ENCODE assay signal across 18 cellular contexts in the genomic region with DNA sequence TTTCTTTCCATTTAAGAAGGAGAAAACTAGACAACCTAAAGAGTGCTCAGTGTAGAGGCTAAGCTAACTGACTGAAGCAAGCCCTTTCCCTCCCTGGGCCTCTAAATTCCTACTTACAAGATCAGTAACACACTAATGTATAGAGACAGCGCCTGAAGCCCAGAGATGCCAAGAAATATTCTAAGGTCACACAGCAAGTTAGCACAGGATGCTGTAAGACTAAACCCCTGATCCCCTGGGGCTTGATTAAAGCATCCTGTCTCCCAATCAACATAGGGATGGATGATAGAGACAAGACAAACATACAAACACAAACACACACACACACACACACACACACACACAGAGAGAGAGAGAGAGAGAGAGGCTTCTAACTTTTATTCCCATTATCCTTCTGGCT. TPM values are rescaled to one million over a fixed set of nuclear protein-coding genes. Genes with fewer than 3 reads are reported as not detected.
A peak's percentile ranks its signal among the peaks of the same experiment; 100 is the strongest.
DNase-seq lines count a peak whose midpoint lies in the region; ATAC-seq, FAIRE-seq and TF ChIP-seq lines count a peak whose summit lies in the region.
"Had no signal": no experiment of that assay in that cellular context is flagged by ENCODE, and none has a peak within 500 bp of the region (broad histone marks: within the 10 kb centered on the region; RNA-seq: fewer than 3 reads in every experiment).

No MANE protein-coding gene starts in this region.

- H4K20me1 ChIP-seq in HepG2 (ENCODE audit: insufficient read depth, low read length) (no peaks in the 10 kb centered on the region), astrocyte (ENCODE audit: insufficient read depth, low read length) (peaks cover 64% of the 10 kb centered on the region)

- no peak overlapping the region for H2BK15ac ChIP-seq in mesendoderm (replicated peaks; ENCODE audit: low read depth)

- peaks cover 22% of the 10 kb centered on the region for H3K36me3 Mint-ChIP-seq in astrocyte (ENCODE audit: low read depth, unreplicated experiment)
- H3K36me3 Mint-ChIP-seq: CD8-positive, alpha-beta T cell had no signal

- H3K56ac ChIP-seq in mesendoderm (ENCODE audit: low read length): no peak overlapping the region

- no peak for TF ChIP-seq CTCF in HepG2 (CRISPR knock-in tag; IDR thresholded peaks at IDR 0.05)
- no peak for TF ChIP-seq CTCF in right lobe of liver (IDR thresholded peaks at IDR 0.05)
- no peak for TF ChIP-seq CTCF in astrocyte (IDR thresholded peaks at IDR 0.05; ENCODE audit: insufficient read depth, low read depth, low read length)
- no peak for TF ChIP-seq CTCF in uterus (IDR thresholded peaks at IDR 0.05)

- H4K8ac ChIP-seq in mesendoderm (ENCODE audit: low read depth, low read length): no peak overlapping the region

- no peak overlapping the region for H2BK120ac ChIP-seq in mesendoderm (ENCODE audit: low read depth, low read length)

- H3K4me3 Mint-ChIP-seq in astrocyte (ENCODE audit: unreplicated experiment): peak overlapping the region; percentile 34
- H3K4me3 Mint-ChIP-seq: CD8-positive, alpha-beta T cell; HFFc6 had no signal

- H2AFZ ChIP-seq in HepG2 (ENCODE audit: low read length) (no peak overlapping the region), astrocyte (ENCODE audit: low read depth, low read length) (no peak overlapping the region)

- no peak overlapping the region for H3K18ac ChIP-seq in mesendoderm (ENCODE audit: low read length)

- no peak overlapping the region for H3K4ac ChIP-seq in mesendoderm (ENCODE audit: low read depth, low read length)

- no peak overlapping the region for H3K4me2 ChIP-seq in HepG2 (ENCODE audit: low read depth, low read length)
- no peak overlapping the region for H3K4me2 ChIP-seq in astrocyte (ENCODE audit: low read length)
- H3K4me2 ChIP-seq in mesendoderm (ENCODE audit: low read length): no peak overlapping the region
- H3K4me2 ChIP-seq: A549, BLaER1 had no signal

- CTCF ChIA-PET in HepG2 (lab: Yijun Ruan, JAX; ENCODE audit: low intra/inter-chr PET ratio, low total read pairs): no interaction called here

- H3K27me3 Mint-ChIP-seq in astrocyte (ENCODE audit: low read depth, unreplicated experiment): no peaks in the 10 kb centered on the region

- peaks cover 32% of the 10 kb centered on the region for H3K4me1 ChIP-seq in HepG2 (ENCODE audit: insufficient read depth, low read length)
- H3K4me1 ChIP-seq in right lobe of liver: peaks cover 0 to 24% (median 7%) of the 10 kb centered on the region in 4 donors
- no peaks in the 10 kb centered on the region for H3K4me1 ChIP-seq in astrocyte (ENCODE audit: insufficient read depth, low read length)
- peaks cover 12% of the 10 kb centered on the region for H3K4me1 ChIP-seq in mesendoderm (ENCODE audit: control insufficient read depth, low read depth, low read length)
- peaks cover 0 to 3% of the 10 kb centered on the region in 2 donors for H3K4me1 ChIP-seq in uterus

- H3K27ac ChIP-seq in HepG2 (ENCODE audit: extremely low read length, insufficient read depth, low read length): no peak overlapping the region
- peak overlapping the region in 1 of 3 donors; percentile 11 for H3K27ac ChIP-seq in right lobe of liver
- H3K27ac ChIP-seq in astrocyte (ENCODE audit: low read depth, low read length): no peak overlapping the region
- no peak overlapping the region for H3K27ac ChIP-seq in mesendoderm (ENCODE audit: low read depth, low read length)
- no peak overlapping the region for H3K27ac ChIP-seq in uterus
- H3K27ac ChIP-seq: 22Rv1, A549, BLaER1, HL-60 had no signal

- POLR2A ChIA-PET in HepG2 (lab: Yijun Ruan, JAX): no interaction called here

- H3K79me2 ChIP-seq in HepG2 (ENCODE audit: insufficient read depth, low read length): peaks cover 36% of the 10 kb centered on the region
- peaks cover 36% of the 10 kb centered on the region for H3K79me2 ChIP-seq in astrocyte (ENCODE audit: insufficient read depth, low read length)
- peaks cover 58% of the 10 kb centered on the region for H3K79me2 ChIP-seq in mesendoderm (ENCODE audit: control insufficient read depth, insufficient read depth, low read length)

- H2AK5ac ChIP-seq in mesendoderm (ENCODE audit: low read length): no peak overlapping the region

- TF ChIP-seq EP300 in HepG2 (IDR thresholded peaks at IDR 0.05; ENCODE audit: low read depth in 2 of 2, low read length in 2 of 2): no peak
- TF ChIP-seq EP300 in HepG2 (CRISPR knock-in tag; IDR thresholded peaks at IDR 0.05; ENCODE audit: borderline replicate concordance): no peak

- peaks cover 25% of the 10 kb centered on the region for H3K4me1 Mint-ChIP-seq in astrocyte (ENCODE audit: low read depth, unreplicated experiment)

- H3K27me3 ChIP-seq in HepG2 (ENCODE audit: control insufficient read depth in 1 of 2, insufficient read depth in 2 of 2, low read length in 2 of 2): no peaks in the 10 kb centered on the region
- no peaks in the 10 kb centered on the region for H3K27me3 ChIP-seq in right lobe of liver
- no peaks in the 10 kb centered on the region for H3K27me3 ChIP-seq in astrocyte (ENCODE audit: insufficient read depth, low read length)
- no peaks in the 10 kb centered on the region for H3K27me3 ChIP-seq in mesendoderm (ENCODE audit: insufficient read depth, low read length, poor library complexity)
- H3K27me3 ChIP-seq in uterus: no peaks in the 10 kb centered on the region
- H3K27me3 ChIP-seq: BLaER1 had no signal

- no peak overlapping the region for H3K9ac ChIP-seq in HepG2 (ENCODE audit: insufficient read depth, low read depth, low read length)
- no peak overlapping the region for H3K9ac ChIP-seq in astrocyte (ENCODE audit: low read length)
- H3K9ac ChIP-seq in mesendoderm (ENCODE audit: low read length): no peak overlapping the region
- H3K9ac ChIP-seq: BLaER1 had no signal

- H2BK5ac ChIP-seq in mesendoderm (ENCODE audit: low read length): no peak overlapping the region

- intact Hi-C loops in HepG2 (cut with micrococcal nuclease; ENCODE audit: unreplicated experiment) (loop anchor here (5.0 to 10.0 kb wide), 2 partner anchors 332 to 400 kb away; no protein-coding TSS in a partner anchor), right lobe of liver (cut with DNase I) (no loop called here), uterus (cut with DNase I; ENCODE audit: low total_unique reads) (no loop called here)

- no peak overlapping the region for H3K27ac Mint-ChIP-seq in astrocyte (ENCODE audit: unreplicated experiment)
- H3K27ac Mint-ChIP-seq: CD8-positive, alpha-beta T cell; HFFc6 had no signal

- no peak for DNase-seq in HepG2 (ENCODE audit: low spot score)
- no peak for DNase-seq in right lobe of liver
- no peak for DNase-seq in astrocyte (ENCODE audit: low read depth)
- peak; percentile 67 for DNase-seq in mesendoderm
- no peak for DNase-seq in uterus
- DNase-seq in activated gamma-delta T cell (lab: John Stamatoyannopoulos, UW): no peak
- DNase-seq in SHP77 treated with DMSO at 0.1 percent for 48 hours (lab: John Stamatoyannopoulos, UW): no peak
- no peak for DNase-seq in NCI-H526 treated with DMSO at 0.1 percent for 48 hours (lab: John Stamatoyannopoulos, UW)
- DNase-seq: Calu3; CD8-positive, alpha-beta T cell; DMS79 treated with DMSO at 0.1 percent for 48 hours; GF-D8; HCEC 1CT; HFFc6 had no signal

- H3K9me3 ChIP-seq in HepG2 (ENCODE audit: low read length) (no peaks in the 10 kb centered on the region), right lobe of liver (no peaks in the 10 kb centered on the region), astrocyte (ENCODE audit: insufficient read depth, low read depth, low read length) (no peaks in the 10 kb centered on the region), uterus (no peaks in the 10 kb centered on the region)
- H3K9me3 ChIP-seq: A549, BLaER1 had no signal

- H3K23ac ChIP-seq in mesendoderm (ENCODE audit: low read length): no peak overlapping the region

- TF ChIP-seq RAD21 in HepG2 (CRISPR knock-in tag; IDR thresholded peaks at IDR 0.05): no peak

- H3K4me3 ChIP-seq in HepG2 (replicated peaks in 1 of 3; ENCODE audit: insufficient read depth in 1 of 3, low read depth in 2 of 3, low read length in 3 of 3) (no peak overlapping the region), right lobe of liver (no peak overlapping the region), astrocyte (ENCODE audit: insufficient read depth, low read depth, low read length) (no peak overlapping the region), mesendoderm (ENCODE audit: low read length) (no peak overlapping the region), uterus (no peak overlapping the region)
- H3K4me3 ChIP-seq: A549, BLaER1 had no signal

- BruUV-seq in HepG2 (replicated peaks; lab: Mats Ljungman, UMichigan): no TSS peak

- H3K36me3 ChIP-seq in HepG2 (replicated peaks in 1 of 2; ENCODE audit: control insufficient read depth in 1 of 2, insufficient read depth in 2 of 2, low read length in 2 of 2): no peaks in the 10 kb centered on the region; a peak in 1 of 5 replicates
- no peaks in the 10 kb centered on the region for H3K36me3 ChIP-seq in right lobe of liver
- H3K36me3 ChIP-seq in astrocyte (ENCODE audit: insufficient read depth, low read length): no peaks in the 10 kb centered on the region
- no peaks in the 10 kb centered on the region for H3K36me3 ChIP-seq in mesendoderm (ENCODE audit: control insufficient read depth, insufficient read depth, low read length)
- H3K36me3 ChIP-seq in uterus: no peaks in the 10 kb centered on the region
- H3K36me3 ChIP-seq: BLaER1 had no signal

- 100% methylated on average over 1 of the region's 1 CpG for WGBS in HepG2 (ENCODE audit: low lambda C conversion rate)
- 100% methylated on average over 1 of the region's 1 CpG for WGBS in right lobe of liver (ENCODE audit: insufficient coverage, low coverage, low lambda C conversion rate, missing lambda C conversion rate)
- no CpG with 5 or more reads among the region's 1 CpG for WGBS in mesendoderm (ENCODE audit: extremely low coverage, insufficient coverage, low lambda C conversion rate)

- in situ Hi-C loops in HepG2 (cut with HindIII; ENCODE audit: extremely low pct_ligation_motif_present, low pct_unique_long_range_greater_than_20kb): loop anchor here (5.0 to 25.0 kb wide), 2 partner anchors 402 to 612 kb away; no protein-coding TSS in a partner anchor

- H3K9me3 Mint-ChIP-seq in astrocyte (ENCODE audit: unreplicated experiment): peaks cover 2% of the 10 kb centered on the region
- H3K9me3 Mint-ChIP-seq: CD8-positive, alpha-beta T cell had no signal

- H3K79me1 ChIP-seq in mesendoderm (ENCODE audit: low read length): peaks cover 6% of the 10 kb centered on the region

- H4K5ac ChIP-seq in mesendoderm (ENCODE audit: low read length): no peak overlapping the region

- ATAC-seq in HepG2 (no peak), right lobe of liver (no peak)
- ATAC-seq: A549; CD8-positive, alpha-beta T cell had no signal

- TF ChIP-seq POLR2A in HepG2 (IDR thresholded peaks at IDR 0.05; ENCODE audit: insufficient read depth in 1 of 2, low read depth in 2 of 2, low read length in 2 of 2) (no peak), right lobe of liver (IDR thresholded peaks at IDR 0.05) (no peak), uterus (IDR thresholded peaks at IDR 0.05) (no peak)

- FAIRE-seq in HepG2 (lab: Jason Lieb, UNC) (no peak), astrocyte (lab: Jason Lieb, UNC) (no peak)
- FAIRE-seq: A549 had no signal

RNA-seq across cellular contexts. Expression of a gene that starts 5.6 kb away (rescaled TPM):
- total RNA-seq in HepG2 (2016; rRNA removed; fragmentation: Illumina TruSeq; extraction: Trizol): 10.2 and 11.0 TPM in 2 replicates
- 2.6 and 4.8 TPM in 2 replicates for total RNA-seq in HepG2 (2016; cell fraction: cytosol; rRNA removed; fragmentation: Illumina TruSeq; extraction: Trizol; ENCODE audit: low read depth)
- total RNA-seq in HepG2 (2016; cell fraction: insoluble cytoplasmic fraction; rRNA removed; fragmentation: Illumina TruSeq; extraction: Trizol): 8.7 and 10.4 TPM in 2 replicates
- 8.0 and 8.7 TPM in 2 replicates for total RNA-seq in HepG2 (2016; cell fraction: membrane; rRNA removed; fragmentation: Illumina TruSeq; extraction: Trizol)
- 12.6 and 19.7 TPM in 2 replicates for total RNA-seq in HepG2 (2016; cell fraction: nucleus; rRNA removed; fragmentation: Illumina TruSeq; extraction: Trizol)
- polyA plus RNA-seq in HepG2 (2011; rRNA removed): 8.4 and 9.7 TPM in 2 replicates
- polyA plus RNA-seq in HepG2 (2011; cell fraction: cytosol; rRNA removed): 7.6 and 7.8 TPM in 2 replicates
- 10.1 and 10.2 TPM in 2 replicates for polyA plus RNA-seq in HepG2 (2011; cell fraction: nucleus; rRNA removed)
- polyA plus RNA-seq in HepG2 (2012): 6.8 and 7.7 TPM in 2 replicates
- polyA plus RNA-seq in HepG2 (2016; cell fraction: cytosol; fragmentation: Illumina TruSeq; extraction: Trizol; ENCODE audit: low read depth): 1.0 and 1.3 TPM in 2 replicates
- 7.4 and 8.7 TPM in 2 replicates for polyA plus RNA-seq in HepG2 (2016; cell fraction: insoluble cytoplasmic fraction; fragmentation: Illumina TruSeq; extraction: Trizol; ENCODE audit: low read depth)
- polyA plus RNA-seq in HepG2 (2016; cell fraction: membrane; fragmentation: Illumina TruSeq; extraction: Trizol; ENCODE audit: low read depth): 4.7 and 5.3 TPM in 2 replicates
- polyA plus RNA-seq in HepG2 (2016; cell fraction: nucleus; fragmentation: Illumina TruSeq; extraction: Trizol; ENCODE audit: insufficient read depth, low read depth): 9.1 and 9.5 TPM in 2 replicates
- polyA minus RNA-seq in HepG2 (2011; rRNA and poly(A)+ RNA removed; ENCODE audit: low replicate concordance): 0.09 and 45.3 TPM in 2 replicates
- 10.6 and 17.4 TPM in 2 replicates for polyA minus RNA-seq in HepG2 (2011; cell fraction: cytosol; rRNA and poly(A)+ RNA removed)
- 24.1 and 29.6 TPM in 2 replicates for polyA minus RNA-seq in HepG2 (2011; cell fraction: nucleus; rRNA and poly(A)+ RNA removed)
- total RNA-seq in right lobe of liver: 10 to 100 TPM; 12.2 to 28.3 (median 15.2) TPM
- 88.9 and 92.6 TPM in 2 replicates for total RNA-seq in astrocyte
- 15.1 TPM for polyA plus RNA-seq in mesendoderm (2013, experiment 1 of 2)
- polyA plus RNA-seq in mesendoderm (2013, experiment 2 of 2): 15.3 TPM
- 10 to 100 TPM; 18.7 to 82.1 (median 39.2) TPM for total RNA-seq in uterus
